1 cellular context compared by ENCODE assay signal in the genomic region with DNA sequence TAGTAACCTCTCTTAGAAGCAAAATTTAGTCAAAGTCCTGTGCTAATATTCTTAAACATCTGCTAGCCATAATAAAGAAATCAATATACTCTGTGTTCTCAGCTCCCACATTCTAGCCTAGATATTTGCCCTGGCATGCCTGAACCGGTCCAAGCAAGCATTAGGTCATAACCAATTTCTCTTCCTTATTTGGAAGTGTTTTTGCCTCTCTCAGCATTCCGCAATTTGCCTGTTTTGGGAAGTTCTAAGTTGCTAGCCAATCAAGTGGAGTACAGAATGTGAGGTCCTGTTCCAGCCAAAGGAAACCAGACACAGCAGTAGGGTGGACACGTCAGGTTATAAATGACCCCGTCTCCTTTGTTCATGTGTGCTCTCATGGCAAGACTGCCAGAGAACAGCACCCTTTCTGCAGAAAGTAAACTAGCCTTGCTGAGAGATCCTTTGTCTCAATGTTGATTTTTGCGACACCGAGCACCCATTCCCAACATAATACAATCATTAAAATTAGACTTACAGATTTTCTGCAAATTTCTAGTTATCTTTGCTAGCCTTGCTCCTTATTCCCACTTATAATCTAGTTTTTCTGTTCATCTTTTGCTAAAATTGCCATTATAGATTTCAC.
TF ChIP-seq lines count a peak whose summit lies in the region.

No MANE protein-coding gene starts in this region.

TF ChIP-seq in H1, 55 proteins besides CTCF, POLR2A, EP300 and RAD21:
- TF ChIP-seq, protein P1, sequence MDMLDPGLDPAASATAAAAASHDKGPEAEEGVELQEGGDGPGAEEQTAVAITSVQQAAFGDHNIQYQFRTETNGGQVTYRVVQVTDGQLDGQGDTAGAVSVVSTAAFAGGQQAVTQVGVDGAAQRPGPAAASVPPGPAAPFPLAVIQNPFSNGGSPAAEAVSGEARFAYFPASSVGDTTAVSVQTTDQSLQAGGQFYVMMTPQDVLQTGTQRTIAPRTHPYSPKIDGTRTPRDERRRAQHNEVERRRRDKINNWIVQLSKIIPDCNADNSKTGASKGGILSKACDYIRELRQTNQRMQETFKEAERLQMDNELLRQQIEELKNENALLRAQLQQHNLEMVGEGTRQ (IDR thresholded peaks at IDR 0.05; ENCODE audit: low read length): no peak
- TF ChIP-seq SIRT6 (IDR thresholded peaks at IDR 0.05; ENCODE audit: low read length) (no peak), SP1 (IDR thresholded peaks at IDR 0.05; ENCODE audit: low read depth, low read length) (no peak), BCL11A (IDR thresholded peaks at IDR 0.05; ENCODE audit: low read depth in 2 of 2, low read length in 2 of 2) (no peak), NANOG (IDR thresholded peaks at IDR 0.05; ENCODE audit: insufficient read depth, low read depth, low read length, poor library complexity, severe bottlenecking) (no peak), KDM4A (IDR thresholded peaks at IDR 0.05; ENCODE audit: low read depth, low read length, severe bottlenecking) (no peak), CREB1 (IDR thresholded peaks at IDR 0.05) (no peak), CTBP2 (IDR thresholded peaks at IDR 0.05; ENCODE audit: borderline replicate concordance, insufficient read depth, insufficient read length, low read length) (no peak), TBP (IDR thresholded peaks at IDR 0.05; ENCODE audit: low read depth, low read length) (0 out of 2 replicates have a peak, but pooled peaks have one; percentile 35), SP2 (IDR thresholded peaks at IDR 0.05; ENCODE audit: low read length) (no peak), TAF1 (IDR thresholded peaks at IDR 0.05; ENCODE audit: low read depth, low read length) (peak; percentile 24; the same call in 1 of the 2 replicates), GTF2F1 (IDR thresholded peaks at IDR 0.05; ENCODE audit: borderline replicate concordance, low read depth, low read length) (no peak), TAF7 (optimal IDR thresholded peaks at IDR 0.05; ENCODE audit: borderline replicate concordance, low read depth, low read length) (no peak), MAFK (IDR thresholded peaks at IDR 0.05; ENCODE audit: low read depth, low read length) (0 out of 2 replicates have a peak, but pooled peaks have one; percentile 23), CHD2 (IDR thresholded peaks at IDR 0.05; ENCODE audit: low read length) (no peak), KDM5A (IDR thresholded peaks at IDR 0.05; ENCODE audit: low read length) (no peak), JUN (IDR thresholded peaks at IDR 0.05; ENCODE audit: low read depth, low read length) (0 out of 2 replicates have a peak, but pooled peaks have one; percentile 24), SRF (IDR thresholded peaks at IDR 0.05; ENCODE audit: low read depth, low read length) (peak; percentile 97), SP4 (IDR thresholded peaks at IDR 0.05; ENCODE audit: low read length) (no peak), HDAC2 (IDR thresholded peaks at IDR 0.05; ENCODE audit: borderline replicate concordance in 1 of 2, low read depth in 2 of 2, low read length in 2 of 2) (no peak), CBX5 (IDR thresholded peaks at IDR 0.05; ENCODE audit: low read depth, low read length) (no peak), YY1 (IDR thresholded peaks at IDR 0.05; ENCODE audit: low read depth, low read length) (no peak), CEBPB (IDR thresholded peaks at IDR 0.05; ENCODE audit: low read depth, low read length) (no peak), SAP30 (IDR thresholded peaks at IDR 0.05; ENCODE audit: insufficient read depth, insufficient replicate concordance, low read length) (no peak), RXRA (IDR thresholded peaks at IDR 0.05; ENCODE audit: insufficient read depth, low read depth, low read length) (no peak), RBBP5 (IDR thresholded peaks at IDR 0.05; ENCODE audit: borderline replicate concordance, low read depth, low read length) (no peak), RNF2 (IDR thresholded peaks at IDR 0.05; ENCODE audit: borderline replicate concordance, low read depth, low read length, missing control alignments, poor library complexity, severe bottlenecking) (no peak), TEAD4 (IDR thresholded peaks at IDR 0.05; ENCODE audit: low read depth, low read length) (peak; percentile 60; the same call in 1 of the 2 replicates)
- TF ChIP-seq, protein P2, sequence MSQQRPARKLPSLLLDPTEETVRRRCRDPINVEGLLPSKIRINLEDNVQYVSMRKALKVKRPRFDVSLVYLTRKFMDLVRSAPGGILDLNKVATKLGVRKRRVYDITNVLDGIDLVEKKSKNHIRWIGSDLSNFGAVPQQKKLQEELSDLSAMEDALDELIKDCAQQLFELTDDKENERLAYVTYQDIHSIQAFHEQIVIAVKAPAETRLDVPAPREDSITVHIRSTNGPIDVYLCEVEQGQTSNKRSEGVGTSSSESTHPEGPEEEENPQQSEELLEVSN (IDR thresholded peaks at IDR 0.05): no peak
- TF ChIP-seq, protein P3, sequence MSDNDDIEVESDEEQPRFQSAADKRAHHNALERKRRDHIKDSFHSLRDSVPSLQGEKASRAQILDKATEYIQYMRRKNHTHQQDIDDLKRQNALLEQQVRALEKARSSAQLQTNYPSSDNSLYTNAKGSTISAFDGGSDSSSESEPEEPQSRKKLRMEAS (IDR thresholded peaks at IDR 0.05): no peak
- TF ChIP-seq, protein P4, sequence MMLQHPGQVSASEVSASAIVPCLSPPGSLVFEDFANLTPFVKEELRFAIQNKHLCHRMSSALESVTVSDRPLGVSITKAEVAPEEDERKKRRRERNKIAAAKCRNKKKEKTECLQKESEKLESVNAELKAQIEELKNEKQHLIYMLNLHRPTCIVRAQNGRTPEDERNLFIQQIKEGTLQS (IDR thresholded peaks at IDR 0.05; ENCODE audit: insufficient read depth, low read depth, low read length): no peak
- TF ChIP-seq, protein P5, sequence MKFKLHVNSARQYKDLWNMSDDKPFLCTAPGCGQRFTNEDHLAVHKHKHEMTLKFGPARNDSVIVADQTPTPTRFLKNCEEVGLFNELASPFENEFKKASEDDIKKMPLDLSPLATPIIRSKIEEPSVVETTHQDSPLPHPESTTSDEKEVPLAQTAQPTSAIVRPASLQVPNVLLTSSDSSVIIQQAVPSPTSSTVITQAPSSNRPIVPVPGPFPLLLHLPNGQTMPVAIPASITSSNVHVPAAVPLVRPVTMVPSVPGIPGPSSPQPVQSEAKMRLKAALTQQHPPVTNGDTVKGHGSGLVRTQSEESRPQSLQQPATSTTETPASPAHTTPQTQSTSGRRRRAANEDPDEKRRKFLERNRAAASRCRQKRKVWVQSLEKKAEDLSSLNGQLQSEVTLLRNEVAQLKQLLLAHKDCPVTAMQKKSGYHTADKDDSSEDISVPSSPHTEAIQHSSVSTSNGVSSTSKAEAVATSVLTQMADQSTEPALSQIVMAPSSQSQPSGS (IDR thresholded peaks at IDR 0.05; ENCODE audit: low read length): no peak; the same call in 1 of the 2 replicates
